1 cellular context compared by ENCODE assay signal in genomic region chr6:144264270-144265060, GRCh38.
TF ChIP-seq lines count a peak whose summit lies in the region.

No MANE protein-coding gene starts in this region.

TF ChIP-seq in HEK293, 187 proteins besides CTCF, POLR2A, EP300 and RAD21 (continued from another document):
- no peak for TF ChIP-seq ZNF830 (tag by site-specific recombination; IDR thresholded peaks at IDR 0.05; ENCODE audit: low read depth)
- TF ChIP-seq ZNF654 (tag by site-specific recombination; IDR thresholded peaks at IDR 0.05; ENCODE audit: low read depth) = no peak
TF ChIP-seq in HEK293: peak in this region for 3.
